In genomic region chr10:14397069-14397468, GRCh38 we compare ENCODE assay signal across 9 cellular contexts.
DNase-seq lines count a peak whose midpoint lies in the region; ATAC-seq and TF ChIP-seq lines count a peak whose summit lies in the region.
"Had no signal": no experiment of that assay in that cellular context is flagged by ENCODE, and none has a peak within 500 bp of the region (broad histone marks: within the 10 kb centered on the region; RNA-seq: fewer than 3 reads in every experiment).

No MANE protein-coding gene starts in this region.

- no peaks in the 10 kb centered on the region for H3K4me1 Mint-ChIP-seq in Caco-2 (ENCODE audit: low read depth, unreplicated experiment)
- H3K4me1 Mint-ChIP-seq: activated B cell treated with CpG ODN at 0.5 μM for 24 hours had no signal

- H3K27ac Mint-ChIP-seq in Caco-2 (ENCODE audit: unreplicated experiment): no peak overlapping the region
- H3K27ac Mint-ChIP-seq: activated B cell treated with CpG ODN at 0.5 μM for 24 hours had no signal

- no peaks in the 10 kb centered on the region for H3K36me3 Mint-ChIP-seq in Caco-2 (ENCODE audit: insufficient read depth, unreplicated experiment)

- POLR2A ChIA-PET in Caco-2 (lab: Charles Lee): interaction anchor here (0.6 kb wide), 1 partner anchor 117 kb away, joined by 5 read pairs; no protein-coding TSS in a partner anchor

- H3K36me3 ChIP-seq in Caco-2 (ENCODE audit: control insufficient read depth, insufficient read depth, low read length): no peaks in the 10 kb centered on the region

- intact Hi-C loops in left ventricle myocardium superior (cut with micrococcal nuclease): no loop called here
- intact Hi-C loops in Caco-2 (cut with micrococcal nuclease; ENCODE audit: unreplicated experiment): no loop called here

- BruUV-seq in Caco-2 (replicated peaks; lab: Mats Ljungman, UMichigan): no TSS peak

- no peaks in the 10 kb centered on the region for H3K4me1 ChIP-seq in Caco-2

- ATAC-seq in left ventricle myocardium superior (peak; percentile 99), GM18517 (IDR thresholded peaks at IDR 0.05; ENCODE audit: unreplicated experiment) (no peak), GM19023 (IDR thresholded peaks at IDR 0.05; ENCODE audit: unreplicated experiment) (no peak)

- TF ChIP-seq CTCF in Caco-2 (IDR thresholded peaks at IDR 0.05; ENCODE audit: insufficient read depth in 1 of 2, low read depth in 1 of 2, low read length in 1 of 2, severe bottlenecking in 1 of 2, unreplicated experiment in 1 of 2): no peak

- no peaks in the 10 kb centered on the region for H3K9me3 ChIP-seq in Caco-2

- H3K27me3 Mint-ChIP-seq in Caco-2 (ENCODE audit: insufficient read depth, unreplicated experiment): peaks cover 2% of the 10 kb centered on the region

- H3K27me3 ChIP-seq in Caco-2 (replicated peaks; ENCODE audit: control insufficient read depth, insufficient read depth, low read length): no peaks in the 10 kb centered on the region

- peaks cover 30% of the 10 kb centered on the region for H3K9me3 Mint-ChIP-seq in Caco-2 (ENCODE audit: unreplicated experiment)

- DNase-seq in H4 (ENCODE audit: low spot score) (peak; percentile 95), amniotic stem cell (lab: John Stamatoyannopoulos, UW) (peak; percentile 73), left ventricle myocardium superior (peak; percentile 83), renal cortical epithelial cell (ENCODE audit: low read depth) (peak; percentile 94), Caco-2 (no peak)
- no peak for DNase-seq in effector CD8-positive, alpha-beta T cell (lab: John Stamatoyannopoulos, UW)
- DNase-seq: activated B cell treated with CpG ODN at 0.5 μM for 24 hours had no signal

- CTCF ChIA-PET in Caco-2 (lab: Charles Lee): interaction anchor here (0.6 to 0.7 kb wide), 3 partner anchors 20 to 373 kb away, joined by 3 to 5 read pairs (median 4); no protein-coding TSS in a partner anchor

- H3K4me3 ChIP-seq in Caco-2 (ENCODE audit: low read depth, low read length): no peak overlapping the region

- H3K4me3 Mint-ChIP-seq in Caco-2 (ENCODE audit: unreplicated experiment): no peak overlapping the region
- H3K4me3 Mint-ChIP-seq: activated B cell treated with CpG ODN at 0.5 μM for 24 hours had no signal

Comparison
In these comparisons a context has a peak if more than half of its experiments do, and no peak if none do; other contexts are left out.
1. DNase-seq: peak in H4 (single experiment), amniotic stem cell (single experiment), left ventricle myocardium superior (single experiment) and renal cortical epithelial cell (single experiment); none in effector CD8-positive, alpha-beta T cell (single experiment) and Caco-2 (0 of 2).